19 cellular contexts compared by ENCODE assay signal in genomic region chr13:50485979-50486935, GRCh38.
DNase-seq lines count a peak whose midpoint lies in the region; ATAC-seq lines count a peak whose summit lies in the region.
"Had no signal": no experiment of that assay in that cellular context is flagged by ENCODE, and none has a peak within 500 bp of the region (broad histone marks: within the 10 kb centered on the region; RNA-seq: fewer than 3 reads in every experiment).

No MANE protein-coding gene starts in this region.

- peak overlapping the region; percentile 22 for H3K9ac ChIP-seq in Karpas-422 (ENCODE audit: low read length)

- peak overlapping the region; percentile 35 for H3K4me2 ChIP-seq in Karpas-422 (ENCODE audit: low read depth, low read length, poor library complexity, severe bottlenecking)

- no peaks in the 10 kb centered on the region for H4K20me1 ChIP-seq in Karpas-422 (ENCODE audit: insufficient read depth, low read depth, low read length)

- H3K36me3 ChIP-seq in Karpas-422 (ENCODE audit: insufficient read depth, low read length) = no peaks in the 10 kb centered on the region
- H3K36me3 ChIP-seq: suprapubic skin had no signal

- H2AFZ ChIP-seq in Karpas-422 (ENCODE audit: low read length) = peak overlapping the region; percentile 2

- peaks cover 64% of the 10 kb centered on the region for H3K4me1 ChIP-seq in Karpas-422 (ENCODE audit: low read length)
- H3K4me1 ChIP-seq: foreskin keratinocyte had no signal

- DNase-seq in Karpas-422 = peak; percentile 65
- DNase-seq in amniotic epithelial cell (ENCODE audit: low read depth) = peak; percentile 66
- peak; percentile 86 for DNase-seq in foreskin melanocyte
- DNase-seq in sciatic nerve (ENCODE audit: low spot score) = no peak
- DNase-seq in stimulated activated CD8-positive, alpha-beta memory T cell treated with anti-CD3 and anti-CD28 coated beads, Interleukin-4, amount 100 ng/mL, for 48 hours = no peak
- no peak for DNase-seq in kidney glomerular epithelial cell (lab: John Stamatoyannopoulos, UW)
- DNase-seq: activated CD8-positive, alpha-beta memory T cell treated with anti-CD3 and anti-CD28 coated beads, Interleukin-2, amount 50 U/mL, for 4 hours; activated naive CD8-positive, alpha-beta T cell treated with anti-CD3 and anti-CD28 coated beads for 36 hours; CD4-positive, alpha-beta T cell; dermis blood vessel endothelial cell; foreskin keratinocyte; KBM-7; naive thymus-derived CD8-positive, alpha-beta T cell; NCI-H1694; NK-92 treated with Interleukin-12 subunit alpha and Interleukin-12 subunit beta, amount 100 ng/mL, for 24 hours had no signal

- no peaks in the 10 kb centered on the region for H3K9me3 ChIP-seq in Karpas-422 (ENCODE audit: low read length)
- H3K9me3 ChIP-seq: suprapubic skin had no signal

- peak; percentile 62 for ATAC-seq in sciatic nerve
- no peak for ATAC-seq in HG03159 (IDR thresholded peaks at IDR 0.05; ENCODE audit: unreplicated experiment)
- ATAC-seq in GM19023 (IDR thresholded peaks at IDR 0.05; ENCODE audit: unreplicated experiment) = no peak
- ATAC-seq: foreskin keratinocyte; naive thymus-derived CD8-positive, alpha-beta T cell had no signal

- H3K79me2 ChIP-seq in Karpas-422 (ENCODE audit: low read length) = no peaks in the 10 kb centered on the region

- intact Hi-C loops in sciatic nerve (cut with DNase I) = no loop called here

- no peaks in the 10 kb centered on the region for H3K9me2 ChIP-seq in Karpas-422 (replicated peaks; ENCODE audit: insufficient read depth, low read length)

- peak overlapping the region; percentile 79 for H3K27ac ChIP-seq in Karpas-422 (ENCODE audit: low read length)
- H3K27ac ChIP-seq: foreskin keratinocyte, SK-N-MC, suprapubic skin had no signal

- H3K27me3 ChIP-seq in Karpas-422 (ENCODE audit: low read length) = no peaks in the 10 kb centered on the region
- H3K27me3 ChIP-seq: suprapubic skin had no signal

- H3K4me3 ChIP-seq in Karpas-422 (ENCODE audit: low read length) = no peak overlapping the region
- H3K4me3 ChIP-seq: SK-N-MC, suprapubic skin had no signal

Comparison
In these comparisons a context has a peak if more than half of its experiments do, and no peak if none do; other contexts are left out.
1. DNase-seq: peak in Karpas-422 (single experiment), amniotic epithelial cell (single experiment) and foreskin melanocyte (single experiment); none in sciatic nerve (single experiment), stimulated activated CD8-positive, alpha-beta memory T cell treated with anti-CD3 and anti-CD28 coated beads, Interleukin-4, amount 100 ng/mL, for 48 hours (single experiment) and kidney glomerular epithelial cell (single experiment).